ENCODE assay signal across 1 cellular context in genomic region chr22:23144926-23145906, GRCh38.
A peak's percentile ranks its signal among the peaks of the same experiment; 100 is the strongest.
TF ChIP-seq lines count a peak whose summit lies in the region.

Gene RAB36, plus strand, starts transcription at chr22:23145477. Its CDS starts 1,140 bp downstream, at chr22:23146617.

TF ChIP-seq in A549, 52 proteins besides CTCF, POLR2A, EP300 and RAD21 (continued from another document):
- TF ChIP-seq FOSL2 (IDR thresholded peaks at IDR 0.05) = no peak
- TF ChIP-seq FOSL2 (CRISPR knock-in tag; IDR thresholded peaks at IDR 0.05) = peak; percentile 33; the same call in 1 of the 2 replicates
- no peak for TF ChIP-seq JUNB (IDR thresholded peaks at IDR 0.05)
TF ChIP-seq in A549: peak in this region for 4.
